Comparison of ENCODE assay signal across 15 cellular contexts in genomic region chr5:127960126-127960744, GRCh38.
DNase-seq lines count a peak whose midpoint lies in the region; ATAC-seq lines count a peak whose summit lies in the region.
"Had no signal": no experiment of that assay in that cellular context is flagged by ENCODE, and none has a peak within 500 bp of the region (broad histone marks: within the 10 kb centered on the region; RNA-seq: fewer than 3 reads in every experiment).

No MANE protein-coding gene starts in this region.

- peak overlapping the region; percentile 53 to 83 (median 67); a peak in 21 of 22 replicates for H3K4me2 ChIP-seq in BLaER1 treated with 17β-estradiol and CSF1 and Interleukin-3, amounts not matched to agents 10 nM and 100 nM
- H3K4me2 ChIP-seq: neural progenitor cell had no signal

- peaks cover 0 to 3% (median 0%) of the 10 kb centered on the region in 11 experiments; a peak in 1 of 22 replicates for H3K36me3 ChIP-seq in BLaER1 treated with 17β-estradiol and CSF1 and Interleukin-3, amounts not matched to agents 10 nM and 100 nM
- H3K36me3 ChIP-seq: neural progenitor cell had no signal

- no peak overlapping the region for H3K4me3 ChIP-seq in BLaER1 treated with 17β-estradiol and CSF1 and Interleukin-3, amounts not matched to agents 10 nM and 100 nM
- H3K4me3 ChIP-seq: neural progenitor cell had no signal

- no peaks in the 10 kb centered on the region for H3K9me3 Mint-ChIP-seq in memory B cell
- no peaks in the 10 kb centered on the region for H3K9me3 Mint-ChIP-seq in activated naive CD4-positive, alpha-beta T cell treated with anti-CD3 and anti-CD28 coated beads, Interleukin-2, amount 50 U/mL, for 72 hours
- H3K9me3 Mint-ChIP-seq: immature natural killer cell had no signal

- H3K4me1 Mint-ChIP-seq in memory B cell, result peaks cover 5% of the 10 kb centered on the region
- H3K4me1 Mint-ChIP-seq: immature natural killer cell had no signal

- peak overlapping the region in 4 of 11 experiments; percentile 1 to 57 (median 34); a peak in 5 of 22 replicates for H3K9ac ChIP-seq in BLaER1 treated with 17β-estradiol and CSF1 and Interleukin-3, amounts not matched to agents 10 nM and 100 nM
- H3K9ac ChIP-seq: neural progenitor cell had no signal

- ATAC-seq in memory B cell (ENCODE audit: low read depth), result no peak
- no peak for ATAC-seq in activated naive CD4-positive, alpha-beta T cell treated with anti-CD3 and anti-CD28 coated beads, Interleukin-2, amount 50 U/mL, for 72 hours
- ATAC-seq in HG02763 (IDR thresholded peaks at IDR 0.05; ENCODE audit: unreplicated experiment), result no peak
- ATAC-seq: activated CD4-positive, CD25-positive, alpha-beta regulatory T cell treated with anti-CD3 and anti-CD28 coated beads, Interleukin-2, amount 50 U/mL, for 24 hours had no signal

- peak overlapping the region in 8 of 11 experiments; percentile 41 to 80 (median 64); a peak in 15 of 22 replicates for H3K27ac ChIP-seq in BLaER1 treated with 17β-estradiol and CSF1 and Interleukin-3, amounts not matched to agents 10 nM and 100 nM
- H3K27ac ChIP-seq: neural progenitor cell had no signal

- H4K20me1 ChIP-seq in BLaER1 treated with 17β-estradiol and CSF1 and Interleukin-3, amounts not matched to agents 10 nM and 100 nM, result no peaks in the 10 kb centered on the region

- no peaks in the 10 kb centered on the region for H3K27me3 ChIP-seq in BLaER1 treated with 17β-estradiol and CSF1 and Interleukin-3, amounts not matched to agents 10 nM and 100 nM
- H3K27me3 ChIP-seq: neural progenitor cell had no signal

- H3K4me3 Mint-ChIP-seq in memory B cell, result no peak overlapping the region
- H3K4me3 Mint-ChIP-seq: CD4-positive, alpha-beta memory T cell; immature natural killer cell; neural progenitor cell had no signal

- peaks cover 24% of the 10 kb centered on the region for H3K36me3 Mint-ChIP-seq in memory B cell
- peaks cover 0 to 15% of the 10 kb centered on the region in 2 donors for H3K36me3 Mint-ChIP-seq in activated naive CD4-positive, alpha-beta T cell treated with anti-CD3 and anti-CD28 coated beads, Interleukin-2, amount 50 U/mL, for 72 hours

- DNase-seq in Kasumi-1 (lab: John Stamatoyannopoulos, UW) (peak; percentile 39 to 46), dermis blood vessel endothelial cell (peak; percentile 91), memory B cell (ENCODE audit: low spot score in 2 of 2) (no peak), globus pallidus (ENCODE audit: low spot score) (no peak), NCI-H774 (lab: John Stamatoyannopoulos, UW) (no peak)
- DNase-seq in activated naive CD4-positive, alpha-beta T cell treated with anti-CD3 and anti-CD28 coated beads, Interleukin-2, amount 50 U/mL, for 72 hours (ENCODE audit: low spot score in 2 of 2), result no peak
- DNase-seq: aorta; CD4-positive, alpha-beta memory T cell; immature natural killer cell; stimulated activated CD4-positive, alpha-beta T cell treated with anti-CD3 and anti-CD28 coated beads, Interleukin-12 subunit alpha, Interleukin-12 subunit beta, amount 100 ng/mL, for 4 hours; stimulated activated CD8-positive, alpha-beta memory T cell treated with anti-CD3 and anti-CD28 coated beads, Interleukin-4, amount 100 ng/mL, for 48 hours had no signal

- H3K27me3 Mint-ChIP-seq in memory B cell, result no peaks in the 10 kb centered on the region
- H3K27me3 Mint-ChIP-seq: CD4-positive, alpha-beta memory T cell had no signal

- peaks cover 0 to 10% (median 0%) of the 10 kb centered on the region in 11 experiments; a peak in 8 of 22 replicates for H3K9me3 ChIP-seq in BLaER1 treated with 17β-estradiol and CSF1 and Interleukin-3, amounts not matched to agents 10 nM and 100 nM (replicated peaks in 1 of 11)

- peaks cover 28 to 45% (median 40%) of the 10 kb centered on the region in 10 experiments for H3K4me1 ChIP-seq in BLaER1 treated with 17β-estradiol and CSF1 and Interleukin-3, amounts not matched to agents 10 nM and 100 nM

- peak overlapping the region; percentile 11 for H3K27ac Mint-ChIP-seq in memory B cell
- H3K27ac Mint-ChIP-seq in activated naive CD4-positive, alpha-beta T cell treated with anti-CD3 and anti-CD28 coated beads, Interleukin-2, amount 50 U/mL, for 72 hours, result peak overlapping the region in 1 of 2 donors; percentile 40
- H3K27ac Mint-ChIP-seq: immature natural killer cell, neural progenitor cell had no signal

Comparison
In these comparisons a context has a peak if more than half of its experiments do, and no peak if none do; other contexts are left out.
1. DNase-seq: peak in Kasumi-1 (2 of 2) and dermis blood vessel endothelial cell (single experiment); none in memory B cell (0 of 2), globus pallidus (single experiment), NCI-H774 (single experiment) and activated naive CD4-positive, alpha-beta T cell treated with anti-CD3 and anti-CD28 coated beads, Interleukin-2, amount 50 U/mL, for 72 hours (0 of 2).